19 cellular contexts compared by ENCODE assay signal in genomic region chr18:37252854-37253396, GRCh38.
DNase-seq lines count a peak whose midpoint lies in the region; ATAC-seq, FAIRE-seq and TF ChIP-seq lines count a peak whose summit lies in the region.
"Had no signal": no experiment of that assay in that cellular context is flagged by ENCODE, and none has a peak within 500 bp of the region (broad histone marks: within the 10 kb centered on the region; RNA-seq: fewer than 3 reads in every experiment).

No MANE protein-coding gene starts in this region.

- in situ Hi-C loops in HepG2 (cut with HindIII; ENCODE audit: extremely low pct_ligation_motif_present, low pct_unique_long_range_greater_than_20kb): no loop called here

- H3K79me2 ChIP-seq in HepG2 (ENCODE audit: insufficient read depth, low read length): no peaks in the 10 kb centered on the region

- intact Hi-C loops in HepG2 (cut with micrococcal nuclease; ENCODE audit: unreplicated experiment): no loop called here

- H3K9ac ChIP-seq in HepG2 (ENCODE audit: insufficient read depth, low read depth, low read length): no peak overlapping the region

- no peaks in the 10 kb centered on the region for H3K9me3 ChIP-seq in HepG2 (ENCODE audit: low read length)
- H3K9me3 ChIP-seq: body of pancreas had no signal

- peak overlapping the region; percentile 26; the same call in 1 of the 2 replicates for H3K4me2 ChIP-seq in HepG2 (ENCODE audit: low read depth, low read length)

- CTCF ChIA-PET in HepG2 (lab: Yijun Ruan, JAX; ENCODE audit: low intra/inter-chr PET ratio, low total read pairs): no interaction called here

- ATAC-seq in activated T-helper 17 cell treated with anti-CD3 and anti-CD28 coated beads, Interleukin-2, amount 50 U/mL, for 72 hours (replicated peaks): no peak
- ATAC-seq in HepG2: peak; percentile 13; the same call in 2 of the 3 replicates
- no peak for ATAC-seq in activated T-cell treated with anti-CD3 and anti-CD28 coated beads, Interleukin-2, amount 50 U/mL, for 4 hours
- ATAC-seq: naive thymus-derived CD4-positive, alpha-beta T cell had no signal

- H3K9me3 Mint-ChIP-seq in activated T-helper 17 cell treated with anti-CD3 and anti-CD28 coated beads, Interleukin-2, amount 50 U/mL, for 72 hours: no peaks in the 10 kb centered on the region
- no peaks in the 10 kb centered on the region for H3K9me3 Mint-ChIP-seq in activated T-cell treated with anti-CD3 and anti-CD28 coated beads, Interleukin-2, amount 50 U/mL, for 4 hours
- H3K9me3 Mint-ChIP-seq: activated CD4-positive, alpha-beta T cell treated with anti-CD3 and anti-CD28 coated beads, Interleukin-2, amount 10 ng/mL, durations not matched to agents 7 days and 5 days; activated T-helper 1 cell treated with anti-CD3 and anti-CD28 coated beads, Interleukin-12 subunit alpha, Interleukin-12 subunit beta, Interleukin-2, Interleukin-4 antibody, amounts not matched to agents 30 ng/mL and 10 ng/mL and 1 ng/mL, durations not matched to agents 14 hours and 24 hours and 36 hours; HFFc6 had no signal

- no peak overlapping the region for H2AFZ ChIP-seq in HepG2 (ENCODE audit: low read length)

- WGBS in HepG2 (ENCODE audit: low lambda C conversion rate): 27% methylated on average over 5 of the region's 12 CpGs

- no peak overlapping the region for H3K27ac Mint-ChIP-seq in activated T-helper 17 cell treated with anti-CD3 and anti-CD28 coated beads, Interleukin-2, amount 50 U/mL, for 72 hours
- H3K27ac Mint-ChIP-seq: activated CD4-positive, alpha-beta T cell treated with anti-CD3 and anti-CD28 coated beads, Interleukin-2, amount 10 ng/mL, durations not matched to agents 7 days and 5 days; activated T-helper 1 cell treated with anti-CD3 and anti-CD28 coated beads, Interleukin-12 subunit alpha, Interleukin-12 subunit beta, Interleukin-2, Interleukin-4 antibody, amounts not matched to agents 30 ng/mL and 10 ng/mL and 1 ng/mL, durations not matched to agents 14 hours and 24 hours and 36 hours; HFFc6; naive thymus-derived CD4-positive, alpha-beta T cell had no signal

- peaks cover 1 to 44% of the 10 kb centered on the region in 2 experiments; a peak in 4 of 5 replicates for H3K27me3 ChIP-seq in HepG2 (ENCODE audit: control insufficient read depth in 1 of 2, insufficient read depth in 2 of 2, low read length in 2 of 2)
- H3K27me3 ChIP-seq: body of pancreas had no signal

- H3K36me3 ChIP-seq in HepG2 (replicated peaks in 1 of 2; ENCODE audit: control insufficient read depth in 1 of 2, insufficient read depth in 2 of 2, low read length in 2 of 2): no peaks in the 10 kb centered on the region

- no peak for TF ChIP-seq CTCF in HepG2 (CRISPR knock-in tag; IDR thresholded peaks at IDR 0.05)
- TF ChIP-seq CTCF in retinal pigment epithelial cell (conservative IDR thresholded peaks at IDR 0.05; ENCODE audit: low read depth, low read length): no peak

- DNase-seq in NCI-H146 (lab: John Stamatoyannopoulos, UW): peak; percentile 45
- no peak for DNase-seq in NCI-H146 treated with DMSO at 0.1 percent for 48 hours (lab: John Stamatoyannopoulos, UW; ENCODE audit: unreplicated experiment)
- no peak for DNase-seq in HepG2 (ENCODE audit: low spot score)
- no peak for DNase-seq in retinal pigment epithelial cell (ENCODE audit: low read depth)
- no peak for DNase-seq in mesenteric fat pad (ENCODE audit: low spot score)
- no peak for DNase-seq in pons (ENCODE audit: low spot score)
- no peak for DNase-seq in activated T-cell treated with anti-CD3 and anti-CD28 coated beads, Interleukin-2, amount 50 U/mL, for 4 hours
- DNase-seq: activated CD4-positive, alpha-beta T cell treated with anti-CD3 and anti-CD28 coated beads, Interleukin-2, amount 10 ng/mL, durations not matched to agents 7 days and 5 days; COR-L47; effector CD8-positive, alpha-beta T cell; HFFc6; naive thymus-derived CD4-positive, alpha-beta T cell; NCI-H1436; NCI-H526 treated with DMSO at 0.1 percent for 48 hours had no signal

- peaks cover 8% of the 10 kb centered on the region for H3K4me1 ChIP-seq in HepG2 (ENCODE audit: insufficient read depth, low read length)

- BruUV-seq in HepG2 (replicated peaks; lab: Mats Ljungman, UMichigan): no TSS peak

- H3K4me1 Mint-ChIP-seq in activated T-helper 17 cell treated with anti-CD3 and anti-CD28 coated beads, Interleukin-2, amount 50 U/mL, for 72 hours: no peaks in the 10 kb centered on the region
- peaks cover 6% of the 10 kb centered on the region for H3K4me1 Mint-ChIP-seq in activated T-cell treated with anti-CD3 and anti-CD28 coated beads, Interleukin-2, amount 50 U/mL, for 4 hours (ENCODE audit: low read depth)

- no peak for FAIRE-seq in HepG2 (lab: Jason Lieb, UNC)
- FAIRE-seq: A204.1, keratinocyte had no signal

- H3K27ac ChIP-seq in HepG2 (ENCODE audit: extremely low read length, insufficient read depth, low read length): no peak overlapping the region

- POLR2A ChIA-PET in HepG2 (lab: Yijun Ruan, JAX): no interaction called here

- no peak for TF ChIP-seq RAD21 in HepG2 (CRISPR knock-in tag; IDR thresholded peaks at IDR 0.05)

- H3K36me3 Mint-ChIP-seq in activated T-helper 17 cell treated with anti-CD3 and anti-CD28 coated beads, Interleukin-2, amount 50 U/mL, for 72 hours (ENCODE audit: low read depth): no peaks in the 10 kb centered on the region
- H3K36me3 Mint-ChIP-seq in activated T-cell treated with anti-CD3 and anti-CD28 coated beads, Interleukin-2, amount 50 U/mL, for 4 hours (ENCODE audit: insufficient read depth): no peaks in the 10 kb centered on the region

- no peak overlapping the region for H3K4me3 ChIP-seq in HepG2 (replicated peaks in 1 of 3; ENCODE audit: insufficient read depth in 1 of 3, low read depth in 2 of 3, low read length in 3 of 3)
- H3K4me3 ChIP-seq in retinal pigment epithelial cell (ENCODE audit: low read length): peak overlapping the region; percentile 51

- 0 out of 2 replicates have a peak, but pooled peaks cover 3% of the 10 kb centered on the region for H4K20me1 ChIP-seq in HepG2 (ENCODE audit: insufficient read depth, low read length)

- peak overlapping the region; percentile 25 for H3K4me3 Mint-ChIP-seq in activated T-helper 17 cell treated with anti-CD3 and anti-CD28 coated beads, Interleukin-2, amount 50 U/mL, for 72 hours
- H3K4me3 Mint-ChIP-seq in activated T-cell treated with anti-CD3 and anti-CD28 coated beads, Interleukin-2, amount 50 U/mL, for 4 hours: no peak overlapping the region
- H3K4me3 Mint-ChIP-seq: activated CD4-positive, alpha-beta T cell treated with anti-CD3 and anti-CD28 coated beads, Interleukin-2, amount 10 ng/mL, durations not matched to agents 7 days and 5 days; activated T-helper 1 cell treated with anti-CD3 and anti-CD28 coated beads, Interleukin-12 subunit alpha, Interleukin-12 subunit beta, Interleukin-2, Interleukin-4 antibody, amounts not matched to agents 30 ng/mL and 10 ng/mL and 1 ng/mL, durations not matched to agents 14 hours and 24 hours and 36 hours; HFFc6 had no signal

- TF ChIP-seq EP300 in HepG2 (IDR thresholded peaks at IDR 0.05; ENCODE audit: low read depth in 2 of 2, low read length in 2 of 2): no peak
- TF ChIP-seq EP300 in HepG2 (CRISPR knock-in tag; IDR thresholded peaks at IDR 0.05; ENCODE audit: borderline replicate concordance): no peak

- no peak for TF ChIP-seq POLR2A in HepG2 (IDR thresholded peaks at IDR 0.05; ENCODE audit: insufficient read depth in 1 of 2, low read depth in 2 of 2, low read length in 2 of 2)

- peaks cover 41% of the 10 kb centered on the region for H3K27me3 Mint-ChIP-seq in activated T-helper 17 cell treated with anti-CD3 and anti-CD28 coated beads, Interleukin-2, amount 50 U/mL, for 72 hours
- peaks cover 48% of the 10 kb centered on the region for H3K27me3 Mint-ChIP-seq in activated T-cell treated with anti-CD3 and anti-CD28 coated beads, Interleukin-2, amount 50 U/mL, for 4 hours (ENCODE audit: low read depth)

TF ChIP-seq in HepG2, 621 proteins besides CTCF, POLR2A, EP300 and RAD21:
- TF ChIP-seq ESRRA (CRISPR knock-in tag; IDR thresholded peaks at IDR 0.05; ENCODE audit: low read depth) (no peak), PRDM10 (CRISPR knock-in tag; IDR thresholded peaks at IDR 0.05; ENCODE audit: low read depth) (0 out of 2 replicates have a peak, but pooled peaks have one; percentile 62)
